In genomic region chr10:89701238-89702120, GRCh38 we compare ENCODE assay signal across 8 cellular contexts. TPM values are rescaled to one million over a fixed set of nuclear protein-coding genes. Genes with fewer than 3 reads are reported as not detected.
DNase-seq lines count a peak whose midpoint lies in the region; ATAC-seq and TF ChIP-seq lines count a peak whose summit lies in the region.

KIF20B (plus strand) TSS chr10:89701590; CDS start chr10:89705295, 3,705 bp downstream.

- BruUV-seq in Calu3 (replicated peaks; lab: Mats Ljungman, UMichigan): TSS peak; percentile 76

- H3K9me3 ChIP-seq in HUES48 (ENCODE audit: control insufficient read depth, insufficient read depth, low read length): no peaks in the 10 kb centered on the region
- no peaks in the 10 kb centered on the region for H3K9me3 ChIP-seq in NT2/D1 (ENCODE audit: insufficient read depth, low read length)
- no peaks in the 10 kb centered on the region for H3K9me3 ChIP-seq in endocrine pancreas (ENCODE audit: control insufficient read depth, low read length)
- no peaks in the 10 kb centered on the region for H3K9me3 ChIP-seq in mesenchymal stem cell (ENCODE audit: control insufficient read depth, low read length)

- no peak within 1 kb of the TSS for H2AK5ac ChIP-seq in mesenchymal stem cell (ENCODE audit: low read length, severe bottlenecking)

- no peak within 1 kb of the TSS for H2BK120ac ChIP-seq in mesenchymal stem cell (ENCODE audit: low read depth, low read length)

- H3K27me3 ChIP-seq in HUES48 (ENCODE audit: control insufficient read depth, insufficient read depth, low read length) (no peaks in the 10 kb centered on the region), NT2/D1 (ENCODE audit: insufficient read depth, insufficient read length) (no peaks in the 10 kb centered on the region), endocrine pancreas (ENCODE audit: control insufficient read depth, insufficient read depth, low read length) (no peaks in the 10 kb centered on the region), mesenchymal stem cell (ENCODE audit: control insufficient read depth in 1 of 2, insufficient read depth in 1 of 2, low read length in 2 of 2) (no peaks in the 10 kb centered on the region)

- peak within 1 kb of the TSS; percentile 95 for H3K27ac Mint-ChIP-seq in Calu3 (ENCODE audit: unreplicated experiment)
- peak within 1 kb of the TSS; percentile 98 for H3K27ac Mint-ChIP-seq in activated CD8-positive, alpha-beta memory T cell treated with anti-CD3 and anti-CD28 coated beads, Interleukin-2, amount 10 ng/mL, durations not matched to agents 7 days and 5 days

- no peak within 1 kb of the TSS for H3K23ac ChIP-seq in mesenchymal stem cell (ENCODE audit: low read length in 2 of 2)

- peaks cover 23% of the 10 kb centered on the region for H3K4me1 ChIP-seq in HUES48 (ENCODE audit: control insufficient read depth, insufficient read depth, low read length)
- H3K4me1 ChIP-seq in NT2/D1 (ENCODE audit: insufficient read depth, insufficient read length): no peaks in the 10 kb centered on the region
- H3K4me1 ChIP-seq in endocrine pancreas (ENCODE audit: control insufficient read depth, insufficient read depth, low read length): peaks cover 7% of the 10 kb centered on the region
- peaks cover 5% of the 10 kb centered on the region for H3K4me1 ChIP-seq in mesenchymal stem cell (ENCODE audit: control insufficient read depth, insufficient read depth, low read depth, low read length)

- H3K79me1 ChIP-seq in mesenchymal stem cell (replicated peaks; ENCODE audit: low read length, poor library complexity, severe bottlenecking): peaks cover 2% of the 10 kb centered on the region

- peak within 1 kb of the TSS; percentile 87 for H3K4me2 ChIP-seq in mesenchymal stem cell (ENCODE audit: low read length, poor library complexity, severe bottlenecking)

- intact Hi-C loops in Calu3 (cut with micrococcal nuclease; ENCODE audit: unreplicated experiment): loop anchor here (2.0 to 5.0 kb wide), 4 partner anchors 49 to 134 kb away; partner anchors contain the start of gene PANK1

- H4K8ac ChIP-seq in mesenchymal stem cell (ENCODE audit: low read length): peak within 1 kb of the TSS; percentile 90

- H3K9ac ChIP-seq in HUES48 (ENCODE audit: low read depth, low read length) (peak within 1 kb of the TSS; percentile 94), NT2/D1 (ENCODE audit: insufficient read length, low read depth) (peak within 1 kb of the TSS; percentile 94), endocrine pancreas (ENCODE audit: control insufficient read depth, insufficient read depth, low read length) (peak within 1 kb of the TSS; percentile 71), mesenchymal stem cell (ENCODE audit: low read length) (peak within 1 kb of the TSS; percentile 93)

- peaks cover 27% of the 10 kb centered on the region for H3K36me3 Mint-ChIP-seq in Calu3 (ENCODE audit: insufficient read depth, unreplicated experiment)
- H3K36me3 Mint-ChIP-seq in activated CD8-positive, alpha-beta memory T cell treated with anti-CD3 and anti-CD28 coated beads, Interleukin-2, amount 10 ng/mL, durations not matched to agents 7 days and 5 days: peaks cover 26% of the 10 kb centered on the region

- no peak for TF ChIP-seq CTCF in Calu3 (IDR thresholded peaks at IDR 0.05; ENCODE audit: unreplicated experiment)

- peak within 1 kb of the TSS; percentile 94 for H3K4me3 Mint-ChIP-seq in Calu3 (ENCODE audit: low read depth, unreplicated experiment)
- peak within 1 kb of the TSS; percentile 96 for H3K4me3 Mint-ChIP-seq in activated CD8-positive, alpha-beta memory T cell treated with anti-CD3 and anti-CD28 coated beads, Interleukin-2, amount 10 ng/mL, durations not matched to agents 7 days and 5 days

- peak within 1 kb of the TSS in 1 of 2 experiments; percentile 68 for H3K14ac ChIP-seq in mesenchymal stem cell (ENCODE audit: low read length in 2 of 2)

- CTCF ChIA-PET in Calu3 (lab: Charles Lee): interaction anchor here (0.6 to 0.9 kb wide), 3 partner anchors 57 to 100 kb away, joined by 4 to 7 read pairs (median 6); no protein-coding TSS in a partner anchor
- CTCF ChIA-PET in activated CD8-positive, alpha-beta memory T cell treated with anti-CD3 and anti-CD28 coated beads, Interleukin-2, amount 10 ng/mL, durations not matched to agents 7 days and 5 days (lab: Charles Lee): interaction anchor here (0.6 to 1.8 kb wide), 9 partner anchors 9 to 309 kb away, joined by 3 to 12 read pairs (median 4); partner anchors contain the start of gene IFIT1

- peak within 1 kb of the TSS in 1 of 2 experiments; percentile 47 for H3K4ac ChIP-seq in mesenchymal stem cell (ENCODE audit: low read depth in 1 of 2, low read length in 2 of 2)

- H3K9me3 Mint-ChIP-seq in Calu3 (ENCODE audit: low read depth, unreplicated experiment): no peaks in the 10 kb centered on the region
- H3K9me3 Mint-ChIP-seq in activated CD8-positive, alpha-beta memory T cell treated with anti-CD3 and anti-CD28 coated beads, Interleukin-2, amount 10 ng/mL, durations not matched to agents 7 days and 5 days (ENCODE audit: low read depth): no peaks in the 10 kb centered on the region

- H2BK5ac ChIP-seq in mesenchymal stem cell (ENCODE audit: low read depth, low read length, poor library complexity, severe bottlenecking): peak within 1 kb of the TSS; percentile 97

- WGBS in mesenchymal stem cell: under 1% methylated on average over 44 of the region's 48 CpGs

- H3K4me3 ChIP-seq in HUES48 (ENCODE audit: low read depth, low read length) (peak within 1 kb of the TSS; percentile 99), NT2/D1 (ENCODE audit: insufficient read length, low read depth) (peak within 1 kb of the TSS; percentile 98), endocrine pancreas (ENCODE audit: control insufficient read depth, insufficient read depth, low read length) (peak within 1 kb of the TSS; percentile 91), mesenchymal stem cell (ENCODE audit: insufficient read depth in 1 of 2, low read depth in 1 of 2, low read length in 2 of 2) (peak within 1 kb of the TSS; percentile 86 to 100)

- peak within 1 kb of the TSS; percentile 77 to 81 for H3K18ac ChIP-seq in mesenchymal stem cell (ENCODE audit: low read depth in 1 of 2, low read length in 2 of 2)

- ATAC-seq in GM21390 (IDR thresholded peaks at IDR 0.05; ENCODE audit: unreplicated experiment): peak; percentile 97
- peak; percentile 97 for ATAC-seq in activated CD8-positive, alpha-beta memory T cell treated with anti-CD3 and anti-CD28 coated beads, Interleukin-2, amount 10 ng/mL, durations not matched to agents 7 days and 5 days

- H4K91ac ChIP-seq in mesenchymal stem cell (ENCODE audit: low read length): peak within 1 kb of the TSS; percentile 90

- H3K36me3 ChIP-seq in HUES48 (ENCODE audit: control insufficient read depth, insufficient read depth, low read length): peaks cover 7% of the 10 kb centered on the region; the same call in 1 of the 2 replicates
- H3K36me3 ChIP-seq in NT2/D1 (ENCODE audit: insufficient read depth, insufficient read length, low read length): peaks cover 11% of the 10 kb centered on the region
- H3K36me3 ChIP-seq in endocrine pancreas (ENCODE audit: control insufficient read depth, insufficient read depth, low read length): no peaks in the 10 kb centered on the region
- H3K36me3 ChIP-seq in mesenchymal stem cell (ENCODE audit: control insufficient read depth in 1 of 2, insufficient read depth in 2 of 2, low read depth in 1 of 2, low read length in 2 of 2): no peaks in the 10 kb centered on the region

- DNase-seq in Calu3 (peak; percentile 92), NT2/D1 (ENCODE audit: low read depth, low spot score) (peak; percentile 91), mesenchymal stem cell (peak; percentile 98)
- peak; percentile 98 for DNase-seq in activated CD8-positive, alpha-beta memory T cell treated with anti-CD3 and anti-CD28 coated beads, Interleukin-2, amount 10 ng/mL, durations not matched to agents 7 days and 5 days
- peak; percentile 90 for DNase-seq in stimulated activated CD8-positive, alpha-beta memory T cell treated with anti-CD3 and anti-CD28 coated beads, Interleukin-12 subunit alpha, Interleukin-12 subunit beta, amount 100 ng/mL, for 4 hours (ENCODE audit: low read depth)

- no peaks in the 10 kb centered on the region for H3K27me3 Mint-ChIP-seq in Calu3 (ENCODE audit: unreplicated experiment)
- H3K27me3 Mint-ChIP-seq in activated CD8-positive, alpha-beta memory T cell treated with anti-CD3 and anti-CD28 coated beads, Interleukin-2, amount 10 ng/mL, durations not matched to agents 7 days and 5 days: no peaks in the 10 kb centered on the region

- peaks cover 24% of the 10 kb centered on the region for H3K4me1 Mint-ChIP-seq in Calu3 (ENCODE audit: low read depth, unreplicated experiment)
- peaks cover 50% of the 10 kb centered on the region for H3K4me1 Mint-ChIP-seq in activated CD8-positive, alpha-beta memory T cell treated with anti-CD3 and anti-CD28 coated beads, Interleukin-2, amount 10 ng/mL, durations not matched to agents 7 days and 5 days

- H3K27ac ChIP-seq in HUES48 (ENCODE audit: low read depth, low read length) (peak within 1 kb of the TSS; percentile 94), mesenchymal stem cell (ENCODE audit: low read length, poor library complexity, severe bottlenecking) (peak within 1 kb of the TSS; percentile 89)

- peak within 1 kb of the TSS; percentile 86 for H2BK15ac ChIP-seq in mesenchymal stem cell (ENCODE audit: low read depth, poor library complexity, severe bottlenecking)

- H2AFZ ChIP-seq in mesenchymal stem cell (ENCODE audit: low read depth, low read length): peak within 1 kb of the TSS; percentile 99

- H2BK12ac ChIP-seq in mesenchymal stem cell (ENCODE audit: low read length in 2 of 2): no peak within 1 kb of the TSS

RNA-seq across cellular contexts. Expression of gene KIF20B, which starts in this region (rescaled TPM):
- total RNA-seq in Calu3 (2022): 38.4 and 39.9 TPM in 2 replicates
- total RNA-seq in activated CD8-positive, alpha-beta memory T cell treated with anti-CD3 and anti-CD28 coated beads, Interleukin-2, amount 10 ng/mL, durations not matched to agents 7 days and 5 days: 10 to 100 TPM; 87.5 to 92.8 TPM
- 4.0 TPM for polyA plus RNA-seq in mesenchymal stem cell (2013, experiment 1 of 2)
- 3.9 TPM for polyA plus RNA-seq in mesenchymal stem cell (2013, experiment 2 of 2)

Comparison
In these comparisons a context has a peak if more than half of its experiments do, and no peak if none do; other contexts are left out.
1. Peak in every context shown above with its lines: DNase-seq, ATAC-seq, H3K4me3 ChIP-seq and H3K27ac ChIP-seq.